ENCODE assay signal across 22 cellular contexts in the genomic region with DNA sequence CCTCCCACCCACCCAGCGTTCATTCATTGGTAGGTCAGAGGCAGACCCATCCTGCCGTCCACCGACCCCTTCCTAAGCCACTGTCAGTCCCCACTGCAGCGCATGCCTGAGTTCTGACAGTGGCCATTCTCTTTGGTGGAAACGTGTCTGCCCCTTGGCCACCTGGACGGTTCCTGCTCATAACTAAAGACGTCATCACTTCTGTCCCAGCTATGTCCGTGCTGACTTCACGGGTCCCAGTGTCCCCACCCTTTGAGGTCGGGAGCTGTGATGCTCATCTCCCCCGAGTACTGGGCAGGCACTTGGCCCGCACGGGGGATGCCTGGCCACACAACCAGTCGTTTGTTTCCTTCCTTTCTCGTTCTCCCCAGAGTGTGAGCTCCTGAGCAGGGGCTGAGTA.
"Had no signal": no experiment of that assay in that cellular context is flagged by ENCODE, and none has a peak within 500 bp of the region (broad histone marks: within the 10 kb centered on the region; RNA-seq: fewer than 3 reads in every experiment).

No MANE protein-coding gene starts in this region.

- DNase-seq: cerebellar nuclear complex; effector CD8-positive, alpha-beta T cell; endodermal cell; foreskin keratinocyte; heart left ventricle; left cardiac atrium; left lung; mammary epithelial cell; natural killer cell; psoas muscle; right cardiac atrium; spleen; stimulated activated CD4-positive, alpha-beta T cell treated with anti-CD3 and anti-CD28 coated beads, Interleukin-2, amount 100 ng/mL, for 48 hours; stimulated activated naive B cell treated with anti-CD40 and anti-IgM and Interleukin-4, amounts not matched to agents 10 μg/mL and 1 μg/mL and 100 μg/mL, for 72 hours; upper lobe of left lung had no signal

- ATAC-seq: esophagus mucosa; foreskin keratinocyte; gastroesophageal sphincter; heart left ventricle; left cardiac atrium; left lung; natural killer cell; psoas muscle; right cardiac atrium; stimulated activated naive B cell treated with anti-CD40 and anti-IgM and Interleukin-4, amounts not matched to agents 10 μg/mL and 1 μg/mL and 100 μg/mL, for 72 hours had no signal

- H2AFZ ChIP-seq: hepatocyte had no signal

- H3K4me2 ChIP-seq: hepatocyte had no signal

- H3K27ac ChIP-seq: epithelial cell of prostate, foreskin keratinocyte, gastroesophageal sphincter, heart left ventricle, hepatocyte, left lung, psoas muscle, skin epidermis, spleen, thoracic aorta, tibial nerve, upper lobe of left lung had no signal

- H3K27me3 ChIP-seq: foreskin keratinocyte had no signal

- H3K9me3 ChIP-seq: thoracic aorta had no signal

- H3K4me3 ChIP-seq: gastroesophageal sphincter, heart left ventricle, hepatocyte, left lung, psoas muscle, skin epidermis, spleen, thoracic aorta, tibial nerve, upper lobe of left lung had no signal

- H3K36me3 ChIP-seq: gastroesophageal sphincter, heart left ventricle, left lung, spleen, thoracic aorta, tibial nerve, upper lobe of left lung had no signal

- H3K4me1 ChIP-seq: foreskin keratinocyte, gastroesophageal sphincter, heart left ventricle, left lung, psoas muscle, upper lobe of left lung had no signal
